8 cellular contexts compared by ENCODE assay signal in the genomic region with DNA sequence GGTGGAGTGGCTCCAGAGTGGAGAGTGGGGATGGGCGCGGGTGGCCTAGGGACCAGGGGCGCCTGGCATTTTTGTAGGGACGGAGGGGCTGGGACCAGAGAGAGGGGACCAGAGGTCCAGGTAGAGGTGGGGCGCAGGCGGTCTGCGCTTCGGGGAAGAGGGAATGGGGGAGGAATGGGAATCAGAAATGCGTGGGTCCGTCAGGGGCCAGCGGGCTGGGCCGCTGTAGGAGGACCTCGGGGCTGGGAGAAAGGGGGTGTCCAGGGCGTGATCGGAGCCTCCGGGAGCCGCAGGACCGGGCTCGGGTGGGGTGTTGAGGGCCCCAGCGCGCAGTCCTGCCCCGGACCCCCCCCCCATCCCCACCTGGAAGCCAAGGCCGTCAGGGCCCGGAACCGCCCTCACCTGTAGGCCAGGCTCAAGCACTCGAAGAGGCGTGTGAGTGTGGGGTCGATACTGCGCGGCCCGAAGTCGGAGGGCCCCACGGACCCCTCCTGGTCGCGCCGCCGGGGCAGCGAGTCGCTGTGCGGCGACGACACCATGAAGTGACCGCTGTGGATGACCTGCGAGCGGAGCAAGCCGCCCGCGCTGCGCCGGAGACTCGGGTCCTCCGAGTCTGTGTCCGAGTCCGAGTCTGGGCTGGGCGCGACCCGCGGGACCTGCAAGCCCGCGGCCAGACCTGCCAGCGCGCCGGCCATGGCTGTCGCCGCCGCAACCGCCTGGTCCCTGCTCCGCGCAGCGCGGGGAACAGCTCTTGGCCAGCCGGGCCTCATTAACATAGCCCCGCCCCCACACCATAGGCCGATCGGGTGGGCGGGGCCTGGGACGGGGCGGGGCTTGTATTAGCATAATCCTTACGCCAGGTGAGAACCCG. TPM values are rescaled to one million over a fixed set of nuclear protein-coding genes. Genes with fewer than 3 reads are reported as not detected.
DNase-seq lines count a peak whose midpoint lies in the region; ATAC-seq and TF ChIP-seq lines count a peak whose summit lies in the region.

A gene with protein sequence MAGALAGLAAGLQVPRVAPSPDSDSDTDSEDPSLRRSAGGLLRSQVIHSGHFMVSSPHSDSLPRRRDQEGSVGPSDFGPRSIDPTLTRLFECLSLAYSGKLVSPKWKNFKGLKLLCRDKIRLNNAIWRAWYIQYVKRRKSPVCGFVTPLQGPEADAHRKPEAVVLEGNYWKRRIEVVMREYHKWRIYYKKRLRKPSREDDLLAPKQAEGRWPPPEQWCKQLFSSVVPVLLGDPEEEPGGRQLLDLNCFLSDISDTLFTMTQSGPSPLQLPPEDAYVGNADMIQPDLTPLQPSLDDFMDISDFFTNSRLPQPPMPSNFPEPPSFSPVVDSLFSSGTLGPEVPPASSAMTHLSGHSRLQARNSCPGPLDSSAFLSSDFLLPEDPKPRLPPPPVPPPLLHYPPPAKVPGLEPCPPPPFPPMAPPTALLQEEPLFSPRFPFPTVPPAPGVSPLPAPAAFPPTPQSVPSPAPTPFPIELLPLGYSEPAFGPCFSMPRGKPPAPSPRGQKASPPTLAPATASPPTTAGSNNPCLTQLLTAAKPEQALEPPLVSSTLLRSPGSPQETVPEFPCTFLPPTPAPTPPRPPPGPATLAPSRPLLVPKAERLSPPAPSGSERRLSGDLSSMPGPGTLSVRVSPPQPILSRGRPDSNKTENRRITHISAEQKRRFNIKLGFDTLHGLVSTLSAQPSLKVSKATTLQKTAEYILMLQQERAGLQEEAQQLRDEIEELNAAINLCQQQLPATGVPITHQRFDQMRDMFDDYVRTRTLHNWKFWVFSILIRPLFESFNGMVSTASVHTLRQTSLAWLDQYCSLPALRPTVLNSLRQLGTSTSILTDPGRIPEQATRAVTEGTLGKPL (minus strand): TSS at position 725 of the 871 bp plus-strand sequence. CDS start 30 bp downstream, at position 695.

- H3K4me1 ChIP-seq in HUES48 (ENCODE audit: control insufficient read depth, insufficient read depth, low read length) (no peaks in the 10 kb centered on the region), SJSA1 (replicated peaks) (peaks cover 6% of the 10 kb centered on the region), ovary (ENCODE audit: insufficient read depth) (peaks cover 13% of the 10 kb centered on the region), tibial nerve (peaks cover 0 to 23% (median 13%) of the 10 kb centered on the region in 4 donors)

- no peak within 1 kb of the TSS for H3K4me3 Mint-ChIP-seq in activated naive CD8-positive, alpha-beta T cell treated with anti-CD3 and anti-CD28 coated beads, Interleukin-2, amount 50 U/mL, for 24 hours

- H3K27me3 ChIP-seq in HUES48 (ENCODE audit: control insufficient read depth, insufficient read depth, low read length) = peaks cover 12% of the 10 kb centered on the region
- H3K27me3 ChIP-seq in SJSA1 (replicated peaks) = peaks cover 59% of the 10 kb centered on the region
- no peaks in the 10 kb centered on the region for H3K27me3 ChIP-seq in ovary
- peaks cover 0 to 91% of the 10 kb centered on the region in 2 donors for H3K27me3 ChIP-seq in tibial nerve

- H3K36me3 Mint-ChIP-seq in activated naive CD8-positive, alpha-beta T cell treated with anti-CD3 and anti-CD28 coated beads, Interleukin-2, amount 50 U/mL, for 24 hours (ENCODE audit: low read depth) = no peaks in the 10 kb centered on the region

- H3K4me3 ChIP-seq in AG10803 (ENCODE audit: low read length) = no peak within 1 kb of the TSS; the same call in 1 of the 2 replicates
- peak within 1 kb of the TSS; percentile 78 for H3K4me3 ChIP-seq in HUES48 (ENCODE audit: low read depth, low read length)
- H3K4me3 ChIP-seq in SJSA1 = peak within 1 kb of the TSS; percentile 21
- H3K4me3 ChIP-seq in ovary = peak within 1 kb of the TSS; percentile 30
- peak within 1 kb of the TSS; percentile 15 to 48 (median 33) for H3K4me3 ChIP-seq in tibial nerve

- H3K27me3 Mint-ChIP-seq in activated naive CD8-positive, alpha-beta T cell treated with anti-CD3 and anti-CD28 coated beads, Interleukin-2, amount 50 U/mL, for 24 hours = peaks cover 58% of the 10 kb centered on the region

- DNase-seq in AG10803 (ENCODE audit: low read depth) = peak; percentile 20
- peak; percentile 40 to 65 for DNase-seq in SJSA1 (ENCODE audit: low read depth in 1 of 2, low spot score in 2 of 2)
- peak; percentile 63 for DNase-seq in activated naive CD8-positive, alpha-beta T cell treated with anti-CD3 and anti-CD28 coated beads, Interleukin-2, amount 50 U/mL, for 24 hours
- DNase-seq in cardiac septum (ENCODE audit: low spot score) = peak; percentile 78
- peak; percentile 43 to 71 (median 52) for DNase-seq in ovary
- DNase-seq in tibial nerve (ENCODE audit: low spot score in 2 of 2) = peak; percentile 24 to 62

- H3K9me3 Mint-ChIP-seq in activated naive CD8-positive, alpha-beta T cell treated with anti-CD3 and anti-CD28 coated beads, Interleukin-2, amount 50 U/mL, for 24 hours = no peaks in the 10 kb centered on the region

- intact Hi-C loops in cardiac septum (cut with DNase I) (no loop called here), ovary (cut with DNase I) (no loop called here)

- no peak for TF ChIP-seq EP300 in ovary (IDR thresholded peaks at IDR 0.05)
- no peak for TF ChIP-seq EP300 in tibial nerve (IDR thresholded peaks at IDR 0.05)

- H3K27ac Mint-ChIP-seq in activated naive CD8-positive, alpha-beta T cell treated with anti-CD3 and anti-CD28 coated beads, Interleukin-2, amount 50 U/mL, for 24 hours = no peak within 1 kb of the TSS

- peak; percentile 60 for ATAC-seq in activated naive CD8-positive, alpha-beta T cell treated with anti-CD3 and anti-CD28 coated beads, Interleukin-2, amount 50 U/mL, for 24 hours
- ATAC-seq in GM19351 (IDR thresholded peaks at IDR 0.05; ENCODE audit: unreplicated experiment) = no peak

- TF ChIP-seq POLR2A in ovary (IDR thresholded peaks at IDR 0.05) (no peak), tibial nerve (IDR thresholded peaks at IDR 0.05) (no peak)

- peaks cover 6% of the 10 kb centered on the region for H3K4me1 Mint-ChIP-seq in activated naive CD8-positive, alpha-beta T cell treated with anti-CD3 and anti-CD28 coated beads, Interleukin-2, amount 50 U/mL, for 24 hours

- no peak within 1 kb of the TSS for H3K9ac ChIP-seq in HUES48 (ENCODE audit: low read depth, low read length)

- 1 to 4% (median 2%) methylated on average over 46 to 80 of the region's 80 CpGs for WGBS in ovary, 3 donors
- WGBS in tibial nerve, 2 donors = 4% methylated on average over 20 to 53 of the region's 80 CpGs

- TF ChIP-seq CTCF in AG10803 (conservative IDR thresholded peaks at IDR 0.05; ENCODE audit: low read length) (no peak), ovary (IDR thresholded peaks at IDR 0.05) (no peak), tibial nerve (IDR thresholded peaks at IDR 0.05) (no peak)

- H3K9me3 ChIP-seq in HUES48 (ENCODE audit: control insufficient read depth, insufficient read depth, low read length) (no peaks in the 10 kb centered on the region), SJSA1 (replicated peaks) (peaks cover 3% of the 10 kb centered on the region), ovary (no peaks in the 10 kb centered on the region), tibial nerve (no peaks in the 10 kb centered on the region)

- H3K36me3 ChIP-seq in HUES48 (ENCODE audit: control insufficient read depth, insufficient read depth, low read length) (no peaks in the 10 kb centered on the region), SJSA1 (no peaks in the 10 kb centered on the region), ovary (no peaks in the 10 kb centered on the region), tibial nerve (no peaks in the 10 kb centered on the region)

- H3K27ac ChIP-seq in HUES48 (ENCODE audit: low read depth, low read length) = no peak within 1 kb of the TSS
- H3K27ac ChIP-seq in SJSA1 = no peak within 1 kb of the TSS
- no peak within 1 kb of the TSS for H3K27ac ChIP-seq in ovary
- H3K27ac ChIP-seq in tibial nerve = peak within 1 kb of the TSS in 1 of 4 donors; percentile 64

RNA-seq across cellular contexts. Expression of the gene that starts here (rescaled TPM):
- total RNA-seq in SJSA1 (2014; rRNA removed; shearing (Covaris generic)) = not detected in 2 replicates
- total RNA-seq in cardiac septum (0.65 TPM), ovary (10 to 100 TPM in 2 of 7 donors, 1 to 10 TPM in 4, under 1 TPM in 1; 0.71 to 49.6 (median 5.4) TPM), tibial nerve (10 to 100 TPM; 16.2 to 83.5 (median 59.6) TPM)
- polyA plus RNA-seq in ovary = under 1 TPM; 0.27 to 0.71 TPM

Comparison
In these comparisons a context has a peak if more than half of its experiments do, and no peak if none do; other contexts are left out.
1. Peak in DNase-seq and H3K4me3 ChIP-seq in SJSA1; RNA of the gene not detected or under 1 TPM.
2. Peak in DNase-seq in cardiac septum; RNA of the gene not detected or under 1 TPM.
3. DNase-seq: peak in every context shown above with its lines; median percentile 78 in cardiac septum; 63 in activated naive CD8-positive, alpha-beta T cell treated with anti-CD3 and anti-CD28 coated beads, Interleukin-2, amount 50 U/mL, for 24 hours; 52 in SJSA1; 52 in ovary; 43 in tibial nerve; 20 in AG10803.